ENCODE assay signal across 18 cellular contexts in the genomic region with DNA sequence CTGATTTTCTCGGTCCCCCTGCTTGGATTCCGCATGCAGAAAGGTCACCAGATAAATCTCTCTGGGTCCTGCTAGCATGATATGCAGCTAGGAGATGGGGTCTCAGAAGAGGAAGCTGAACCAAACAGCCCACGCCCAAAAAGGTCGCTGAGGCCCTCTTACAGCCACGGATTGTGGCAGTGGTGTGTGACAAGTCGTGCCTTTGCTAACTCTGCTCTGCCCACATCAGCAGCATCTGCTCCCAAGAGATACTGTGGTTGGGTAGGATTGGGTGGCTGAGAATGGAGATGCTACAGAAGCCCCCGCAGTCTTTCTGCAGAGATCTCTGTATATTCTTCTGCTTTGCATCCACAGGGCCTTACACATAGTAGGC. TPM values are rescaled to one million over a fixed set of nuclear protein-coding genes. Genes with fewer than 3 reads are reported as not detected.
DNase-seq lines count a peak whose midpoint lies in the region; ATAC-seq and TF ChIP-seq lines count a peak whose summit lies in the region.
"Had no signal": no experiment of that assay in that cellular context is flagged by ENCODE, and none has a peak within 500 bp of the region (broad histone marks: within the 10 kb centered on the region; RNA-seq: fewer than 3 reads in every experiment).

No MANE protein-coding gene starts in this region.

- no peaks in the 10 kb centered on the region for H3K36me3 Mint-ChIP-seq in activated T-helper 17 cell treated with anti-CD3 and anti-CD28 coated beads, Interleukin-2, amount 50 U/mL, for 72 hours (ENCODE audit: low read depth)

- no peak overlapping the region for H3K27ac Mint-ChIP-seq in activated T-helper 17 cell treated with anti-CD3 and anti-CD28 coated beads, Interleukin-2, amount 50 U/mL, for 72 hours

- TF ChIP-seq CTCF in DOHH2 (IDR thresholded peaks at IDR 0.05; ENCODE audit: low read depth, low read length, poor library complexity, severe bottlenecking) = no peak
- no peak for TF ChIP-seq CTCF in OCI-LY7 (conservative IDR thresholded peaks at IDR 0.05; ENCODE audit: low read length)

- H3F3A ChIP-seq in DOHH2 (ENCODE audit: control insufficient read depth, insufficient read depth) = peaks cover 5% of the 10 kb centered on the region; the same call in 1 of the 2 replicates

- no peak for ATAC-seq in activated T-helper 17 cell treated with anti-CD3 and anti-CD28 coated beads, Interleukin-2, amount 50 U/mL, for 72 hours (replicated peaks)
- ATAC-seq: SK-N-SH treated with all-trans-retinoic acid at 6 μM for 48 hours had no signal

- no peak overlapping the region for H3K9ac ChIP-seq in BLaER1 treated with 17β-estradiol and CSF1 and Interleukin-3, amounts not matched to agents 10 nM and 100 nM

- POLR2A ChIA-PET in OCI-LY7 (lab: Charles Lee) = interaction anchor here (0.9 kb wide), 1 partner anchor 8 kb away, joined by 4 read pairs; no protein-coding TSS in a partner anchor

- no peak overlapping the region for H3K27ac ChIP-seq in BLaER1 treated with 17β-estradiol and CSF1 and Interleukin-3, amounts not matched to agents 10 nM and 100 nM
- H3K27ac ChIP-seq in DOHH2 (ENCODE audit: low read depth, low read length) (no peak overlapping the region), OCI-LY7 (ENCODE audit: low read depth, low read length, poor library complexity, severe bottlenecking) (no peak overlapping the region)

- BruUV-seq in OCI-LY7 (replicated peaks; lab: Mats Ljungman, UMichigan) = no TSS peak

- H3K9me3 Mint-ChIP-seq in activated T-helper 17 cell treated with anti-CD3 and anti-CD28 coated beads, Interleukin-2, amount 50 U/mL, for 72 hours = peaks cover 7% of the 10 kb centered on the region

- H3K9me2 ChIP-seq in DOHH2 (replicated peaks; ENCODE audit: control insufficient read depth, low read length) (no peaks in the 10 kb centered on the region), OCI-LY7 (ENCODE audit: insufficient read depth, low read length) (no peaks in the 10 kb centered on the region)

- H3K27me3 ChIP-seq in BLaER1 treated with 17β-estradiol and CSF1 and Interleukin-3, amounts not matched to agents 10 nM and 100 nM = peaks cover 0 to 56% (median 8%) of the 10 kb centered on the region in 11 experiments; a peak in 12 of 22 replicates
- peaks cover 18% of the 10 kb centered on the region for H3K27me3 ChIP-seq in DOHH2 (ENCODE audit: control insufficient read depth, low read length)

- peak overlapping the region; percentile 73 for H3K4me3 Mint-ChIP-seq in activated T-helper 17 cell treated with anti-CD3 and anti-CD28 coated beads, Interleukin-2, amount 50 U/mL, for 72 hours

- no peak overlapping the region; the same call in 1 of the 2 replicates for H2AFZ ChIP-seq in OCI-LY7 (ENCODE audit: low read length)

- no peaks in the 10 kb centered on the region for H3K27me3 Mint-ChIP-seq in activated T-helper 17 cell treated with anti-CD3 and anti-CD28 coated beads, Interleukin-2, amount 50 U/mL, for 72 hours

- H3K4me3 ChIP-seq in BLaER1 treated with 17β-estradiol and CSF1 and Interleukin-3, amounts not matched to agents 10 nM and 100 nM = no peak overlapping the region
- H3K4me3 ChIP-seq in DOHH2 (ENCODE audit: low read length) (no peak overlapping the region), OCI-LY7 (ENCODE audit: low read depth, low read length, poor library complexity, severe bottlenecking) (no peak overlapping the region)
- H3K4me3 ChIP-seq: HAP-1 had no signal

- intact Hi-C loops in OCI-LY7 (cut with micrococcal nuclease; ENCODE audit: unreplicated experiment) (no loop called here), cardiac septum (cut with DNase I) (no loop called here)

- H4K20me1 ChIP-seq in BLaER1 treated with 17β-estradiol and CSF1 and Interleukin-3, amounts not matched to agents 10 nM and 100 nM = peaks cover 0 to 21% (median 0%) of the 10 kb centered on the region in 11 experiments; a peak in 5 of 22 replicates
- H4K20me1 ChIP-seq in DOHH2 (ENCODE audit: control insufficient read depth, insufficient read depth, low read depth, low read length) = no peaks in the 10 kb centered on the region
- H4K20me1 ChIP-seq in OCI-LY7 (ENCODE audit: insufficient read depth, low read length) = no peaks in the 10 kb centered on the region

- H3K4me1 ChIP-seq in BLaER1 treated with 17β-estradiol and CSF1 and Interleukin-3, amounts not matched to agents 10 nM and 100 nM = peaks cover 50 to 64% (median 54%) of the 10 kb centered on the region in 10 experiments
- H3K4me1 ChIP-seq in DOHH2 (ENCODE audit: control insufficient read depth, low read length) = peaks cover 47% of the 10 kb centered on the region
- H3K4me1 ChIP-seq in OCI-LY7 (ENCODE audit: insufficient read depth, low read length, poor library complexity, severe bottlenecking) = peaks cover 61% of the 10 kb centered on the region
- H3K4me1 ChIP-seq: HAP-1 had no signal

- peaks cover 0 to 14% (median 0%) of the 10 kb centered on the region in 11 experiments; a peak in 4 of 22 replicates for H3K9me3 ChIP-seq in BLaER1 treated with 17β-estradiol and CSF1 and Interleukin-3, amounts not matched to agents 10 nM and 100 nM (replicated peaks in 1 of 11)
- H3K9me3 ChIP-seq in DOHH2 (ENCODE audit: control insufficient read depth, insufficient read depth, low read length) (no peaks in the 10 kb centered on the region), OCI-LY7 (ENCODE audit: low read length) (no peaks in the 10 kb centered on the region)

- peak overlapping the region in 10 of 11 experiments; percentile 48 to 87 (median 77); a peak in 20 of 22 replicates for H3K4me2 ChIP-seq in BLaER1 treated with 17β-estradiol and CSF1 and Interleukin-3, amounts not matched to agents 10 nM and 100 nM
- H3K4me2 ChIP-seq in DOHH2 (ENCODE audit: low read length) (peak overlapping the region; percentile 24; the same call in 1 of the 2 replicates), OCI-LY7 (ENCODE audit: low read length) (peak overlapping the region; percentile 37; the same call in 1 of the 2 replicates)

- CTCF ChIA-PET in OCI-LY7 (lab: Charles Lee; ENCODE audit: unreplicated experiment) = no interaction called here

- DNase-seq in OCI-LY7 (ENCODE audit: low spot score) (no peak), amniotic stem cell (lab: John Stamatoyannopoulos, UW) (no peak), GM19238 (ENCODE audit: insufficient read length, low spot score) (no peak), cardiac septum (ENCODE audit: low spot score) (no peak)
- DNase-seq in stimulated activated CD4-positive, alpha-beta T cell treated with anti-CD3 and anti-CD28 coated beads, Interleukin-12 subunit alpha, Interleukin-12 subunit beta, amount 100 ng/mL, for 4 hours = no peak
- DNase-seq: ACHN, DMS 273 treated with DMSO at 0.1 percent for 48 hours, GF-D8, IMR-90, NCI-H1417, NCI-H187 treated with DMSO at 0.1 percent for 48 hours, SHP77 treated with DMSO at 0.1 percent for 48 hours had no signal

- H3K79me2 ChIP-seq in DOHH2 (ENCODE audit: control insufficient read depth, low read length) = no peaks in the 10 kb centered on the region
- no peaks in the 10 kb centered on the region for H3K79me2 ChIP-seq in OCI-LY7 (ENCODE audit: insufficient read depth, low read depth, low read length)

- peaks cover 38% of the 10 kb centered on the region for H3K4me1 Mint-ChIP-seq in activated T-helper 17 cell treated with anti-CD3 and anti-CD28 coated beads, Interleukin-2, amount 50 U/mL, for 72 hours

- no peaks in the 10 kb centered on the region for H3K36me3 ChIP-seq in BLaER1 treated with 17β-estradiol and CSF1 and Interleukin-3, amounts not matched to agents 10 nM and 100 nM
- no peaks in the 10 kb centered on the region for H3K36me3 ChIP-seq in DOHH2 (ENCODE audit: control insufficient read depth, low read length)
- no peaks in the 10 kb centered on the region for H3K36me3 ChIP-seq in OCI-LY7 (ENCODE audit: insufficient read depth, low read length)
- H3K36me3 ChIP-seq: HAP-1 had no signal

RNA-seq across cellular contexts. Expression of a gene that starts 15.2 kb away (rescaled TPM):
- total RNA-seq in OCI-LY7 (2014; rRNA removed; shearing (Covaris generic)) = 0.13 TPM in 1 of 2 replicates, not detected in the other
- total RNA-seq in OCI-LY7 (2022) (0.79 and 1.2 TPM in 2 replicates), cardiac septum (not detected)
- total RNA-seq in activated T-helper 17 cell treated with anti-CD3 and anti-CD28 coated beads, Interleukin-2, amount 50 U/mL, for 72 hours = 100 to 1,000 TPM in 1 of 2 donors, 10 to 100 TPM in 1; 71.4 to 103 TPM
- total RNA-seq: IMR-90, RPMI7951 had no signal

Comparison
In these comparisons a context has a peak if more than half of its experiments do, and no peak if none do; other contexts are left out.
1. H3K4me2 ChIP-seq: peak in every context shown above with its lines; median percentile 77 in BLaER1 treated with 17β-estradiol and CSF1 and Interleukin-3, amounts not matched to agents 10 nM and 100 nM; 37 in OCI-LY7; 24 in DOHH2.
2. RNA of a gene that starts 15.2 kb away (total RNA-seq): 71.4 to 103 TPM in activated T-helper 17 cell treated with anti-CD3 and anti-CD28 coated beads, Interleukin-2, amount 50 U/mL, for 72 hours; 0.13 to 1.2 TPM in OCI-LY7 and not detected in cardiac septum (single experiment); every median in the first group is over 10 times any median in the second.